12 cellular contexts compared by ENCODE assay signal in the genomic region with DNA sequence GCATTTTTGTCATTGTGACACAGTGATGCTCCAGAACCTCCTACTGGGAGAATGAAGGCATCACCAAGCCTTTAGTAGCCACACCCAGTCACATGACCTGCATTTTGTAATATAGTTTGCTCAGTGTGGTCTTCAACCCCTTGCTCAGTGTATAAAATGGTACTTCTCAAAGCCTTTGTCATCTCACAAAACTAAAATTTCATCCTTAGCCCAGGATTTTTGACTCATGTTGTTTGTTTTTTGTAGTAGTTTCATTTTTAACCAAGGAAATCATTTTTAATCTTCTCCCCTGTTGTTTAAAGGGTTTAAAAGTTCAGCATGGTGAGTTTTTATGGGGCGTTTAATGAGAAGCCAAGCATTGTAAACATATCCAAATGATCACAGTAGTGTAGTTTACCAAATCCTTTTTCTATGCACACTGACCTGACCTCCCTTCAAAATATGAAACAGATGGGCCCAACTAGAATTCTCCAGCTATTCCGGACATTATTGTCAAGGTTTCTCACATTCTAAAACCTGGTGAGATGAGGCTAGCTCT. TPM values are rescaled to one million over a fixed set of nuclear protein-coding genes. Genes with fewer than 3 reads are reported as not detected.
DNase-seq lines count a peak whose midpoint lies in the region; ATAC-seq and TF ChIP-seq lines count a peak whose summit lies in the region.
"Had no signal": no experiment of that assay in that cellular context is flagged by ENCODE, and none has a peak within 500 bp of the region (broad histone marks: within the 10 kb centered on the region; RNA-seq: fewer than 3 reads in every experiment).

No MANE protein-coding gene starts in this region.

- H3K4me3 ChIP-seq in AG09309 (ENCODE audit: control insufficient read depth, low read depth, low read length): no peak overlapping the region
- H3K4me3 ChIP-seq in H7 (ENCODE audit: insufficient read depth, low read depth, low read length): no peak overlapping the region

- H3K36me3 Mint-ChIP-seq in endothelial cell (ENCODE audit: low read depth, unreplicated experiment) (peaks cover 55% of the 10 kb centered on the region), osteocyte (ENCODE audit: unreplicated experiment) (no peaks in the 10 kb centered on the region)
- H3K36me3 Mint-ChIP-seq: CD14-positive monocyte had no signal

- no peaks in the 10 kb centered on the region for H3K27me3 ChIP-seq in H7 (ENCODE audit: control insufficient read depth, insufficient read depth, low read length)

- no peaks in the 10 kb centered on the region; the same call in 1 of the 2 replicates for H3K36me3 ChIP-seq in H7 (replicated peaks; ENCODE audit: control insufficient read depth, insufficient read depth, low read length)

- ATAC-seq in HG03135 (IDR thresholded peaks at IDR 0.05; ENCODE audit: unreplicated experiment): no peak

- peak overlapping the region; percentile 34 for H3K4me3 Mint-ChIP-seq in endothelial cell (ENCODE audit: unreplicated experiment)
- H3K4me3 Mint-ChIP-seq in osteocyte (ENCODE audit: unreplicated experiment): no peak overlapping the region
- H3K4me3 Mint-ChIP-seq: CD14-positive monocyte had no signal

- TF ChIP-seq CTCF in AG09309 (IDR thresholded peaks at IDR 0.05; ENCODE audit: control insufficient read depth, insufficient read depth, low read depth, low read length, missing control alignments) (no peak), endothelial cell (IDR thresholded peaks at IDR 0.05; ENCODE audit: unreplicated experiment) (no peak), osteocyte (IDR thresholded peaks at IDR 0.05) (no peak)

- DNase-seq in AG09309 (ENCODE audit: low read depth) (peak; percentile 78), LoVo (ENCODE audit: low spot score) (peak; percentile 34), endothelial cell (ENCODE audit: low spot score) (no peak), osteocyte (ENCODE audit: extremely low spot score, unreplicated experiment) (no peak), NCI-H1092 (lab: John Stamatoyannopoulos, UW) (no peak), H7 (no peak), germinal center (ENCODE audit: low spot score) (no peak)
- DNase-seq: anterior cingulate cortex, NCI-H2029, T1000 had no signal

- H3K9me3 Mint-ChIP-seq in endothelial cell (ENCODE audit: unreplicated experiment) (no peaks in the 10 kb centered on the region), osteocyte (ENCODE audit: unreplicated experiment) (no peaks in the 10 kb centered on the region)
- H3K9me3 Mint-ChIP-seq: CD14-positive monocyte had no signal

- H3K4me1 Mint-ChIP-seq in endothelial cell (ENCODE audit: unreplicated experiment): peaks cover 60% of the 10 kb centered on the region
- H3K4me1 Mint-ChIP-seq in osteocyte (ENCODE audit: unreplicated experiment): peaks cover 47% of the 10 kb centered on the region

- H3K27me3 Mint-ChIP-seq in endothelial cell (ENCODE audit: unreplicated experiment) (peaks cover 8% of the 10 kb centered on the region), osteocyte (ENCODE audit: unreplicated experiment) (no peaks in the 10 kb centered on the region)

- H3K27ac Mint-ChIP-seq in endothelial cell (ENCODE audit: unreplicated experiment) (no peak overlapping the region), osteocyte (ENCODE audit: unreplicated experiment) (peak overlapping the region; percentile 84)
- H3K27ac Mint-ChIP-seq: CD14-positive monocyte had no signal

RNA-seq across cellular contexts. Expression of a gene that starts 25.4 kb away (rescaled TPM):
- total RNA-seq in endothelial cell (ENCODE audit: unreplicated experiment): 102 TPM
- total RNA-seq in osteocyte: 3.5 and 5.9 TPM in 2 replicates
- 0.52 and 0.74 TPM in 2 replicates for total RNA-seq in H7 (2014; rRNA removed; shearing (Covaris generic))

Comparison
In these comparisons a context has a peak if more than half of its experiments do, and no peak if none do; other contexts are left out.
1. DNase-seq: peak in AG09309 (single experiment) and LoVo (single experiment); none in endothelial cell (single experiment), osteocyte (single experiment), NCI-H1092 (single experiment), H7 (single experiment) and germinal center (single experiment).
2. RNA of a gene that starts 25.4 kb away (total RNA-seq): 102 TPM in endothelial cell (single experiment); 3.5 to 5.9 TPM in osteocyte and 0.52 to 0.74 TPM in H7; every median in the first group is over 10 times any median in the second.